ENCODE assay signal across 15 cellular contexts in the genomic region with DNA sequence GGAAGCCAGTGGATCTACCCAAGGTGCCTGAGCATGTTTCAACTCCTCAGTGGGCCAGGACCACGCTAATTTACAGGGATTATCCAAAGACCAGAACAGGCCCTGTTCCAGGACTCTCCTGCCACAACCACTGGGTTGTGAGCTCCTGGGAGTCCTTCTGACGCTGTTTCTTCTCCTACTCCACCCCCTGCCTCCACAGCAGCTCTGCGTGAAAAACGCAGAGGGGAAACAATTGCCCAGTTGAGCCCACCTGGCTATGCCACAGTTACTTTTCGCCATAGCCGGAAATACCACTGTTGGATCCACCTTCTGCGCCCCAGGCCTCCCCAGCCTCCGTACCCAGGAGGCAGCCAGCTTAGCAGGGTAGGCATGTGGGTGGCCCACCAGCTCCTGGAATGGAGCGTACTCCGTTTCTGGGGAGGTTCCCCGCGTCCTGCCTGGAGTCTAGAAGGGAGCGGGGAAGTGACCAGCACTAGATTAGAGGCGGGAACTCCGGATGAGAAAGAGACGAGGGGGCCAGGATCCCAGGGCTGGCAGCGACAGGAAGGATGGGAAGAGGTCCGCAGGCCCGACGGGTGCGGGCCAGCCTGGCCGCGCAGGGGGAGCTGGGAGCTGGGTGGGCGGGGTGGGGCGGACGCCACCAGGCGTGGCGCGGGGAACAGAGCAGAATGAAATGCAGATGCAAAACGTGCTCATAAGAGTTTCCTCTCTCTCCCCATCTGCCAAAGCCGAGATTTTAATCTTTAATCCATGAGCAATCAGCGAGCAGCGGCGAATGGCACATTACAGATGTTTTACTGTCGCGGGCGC. TPM values are rescaled to one million over a fixed set of nuclear protein-coding genes. Genes with fewer than 3 reads are reported as not detected.
A peak's percentile ranks its signal among the peaks of the same experiment; 100 is the strongest.
DNase-seq lines count a peak whose midpoint lies in the region; ATAC-seq and TF ChIP-seq lines count a peak whose summit lies in the region.
"Had no signal": no experiment of that assay in that cellular context is flagged by ENCODE, and none has a peak within 500 bp of the region (broad histone marks: within the 10 kb centered on the region; RNA-seq: fewer than 3 reads in every experiment).

No MANE protein-coding gene starts in this region.

- H3K9me2 ChIP-seq in GM23338 (ENCODE audit: insufficient read depth), result no peaks in the 10 kb centered on the region

- H3K27me3 Mint-ChIP-seq in CD8-positive, alpha-beta T cell (ENCODE audit: low read depth), result peaks cover 78% of the 10 kb centered on the region
- H3K27me3 Mint-ChIP-seq in GM23338 (ENCODE audit: insufficient read depth, low read depth, poor library complexity) (peaks cover 94% of the 10 kb centered on the region), nephron progenitor cell (ENCODE audit: low read depth, poor library complexity) (peaks cover 60% of the 10 kb centered on the region)
- H3K27me3 Mint-ChIP-seq in naive thymus-derived CD4-positive, alpha-beta T cell, result peaks cover 78 to 88% (median 87%) of the 10 kb centered on the region in 5 donors

- no peaks in the 10 kb centered on the region for H3K36me3 Mint-ChIP-seq in CD8-positive, alpha-beta T cell
- H3K36me3 Mint-ChIP-seq in GM23338 (ENCODE audit: low read depth), result no peaks in the 10 kb centered on the region
- no peaks in the 10 kb centered on the region for H3K36me3 Mint-ChIP-seq in nephron progenitor cell (ENCODE audit: low read depth)
- peaks cover 0 to 4% (median 0%) of the 10 kb centered on the region in 5 donors for H3K36me3 Mint-ChIP-seq in naive thymus-derived CD4-positive, alpha-beta T cell
- H3K36me3 Mint-ChIP-seq: activated naive CD8-positive, alpha-beta T cell treated with anti-CD3 and anti-CD28 coated beads for 36 hours had no signal

- peak overlapping the region; percentile 89 for H2AFZ ChIP-seq in GM23338

- peaks cover 19% of the 10 kb centered on the region for H4K20me1 ChIP-seq in GM23338 (replicated peaks; ENCODE audit: insufficient read depth)

- no peak overlapping the region for H3K27ac ChIP-seq in CD8-positive, alpha-beta T cell (ENCODE audit: low read depth, low read length)
- H3K27ac ChIP-seq in GM23338 (ENCODE audit: low read depth) (no peak overlapping the region), esophagus muscularis mucosa (replicated peaks in 1 of 4) (no peak overlapping the region)
- no peak overlapping the region for H3K27ac ChIP-seq in naive thymus-derived CD4-positive, alpha-beta T cell (ENCODE audit: low read depth, low read length)
- H3K27ac ChIP-seq: Peyer's patch had no signal

- peaks cover 18% of the 10 kb centered on the region for H3K4me1 Mint-ChIP-seq in CD8-positive, alpha-beta T cell (ENCODE audit: low read depth)
- H3K4me1 Mint-ChIP-seq in GM23338, result peaks cover 24% of the 10 kb centered on the region
- peaks cover 63% of the 10 kb centered on the region for H3K4me1 Mint-ChIP-seq in nephron progenitor cell
- H3K4me1 Mint-ChIP-seq in naive thymus-derived CD4-positive, alpha-beta T cell, result peaks cover 3 to 30% (median 19%) of the 10 kb centered on the region in 7 donors

- TF ChIP-seq CTCF in CD8-positive, alpha-beta T cell (IDR thresholded peaks at IDR 0.05), result no peak
- TF ChIP-seq CTCF in GM23338 (conservative IDR thresholded peaks at IDR 0.05; ENCODE audit: low read depth in 2 of 2) (no peak), esophagus muscularis mucosa (IDR thresholded peaks at IDR 0.05) (no peak), nephron progenitor cell (IDR thresholded peaks at IDR 0.05) (no peak)

- POLR2A ChIA-PET in CD8-positive, alpha-beta T cell (lab: Charles Lee), result no interaction called here
- POLR2A ChIA-PET in naive thymus-derived CD4-positive, alpha-beta T cell (lab: Charles Lee), result no interaction called here

- no peak overlapping the region for H3K4me3 ChIP-seq in CD8-positive, alpha-beta T cell (ENCODE audit: low read depth, low read length)
- H3K4me3 ChIP-seq in GM23338 (peak overlapping the region; percentile 57), esophagus muscularis mucosa (peak overlapping the region; percentile 25 to 34 (median 26))
- no peak overlapping the region for H3K4me3 ChIP-seq in naive thymus-derived CD4-positive, alpha-beta T cell (ENCODE audit: low read length)
- H3K4me3 ChIP-seq: MG63 had no signal

- 8% methylated on average over 28 of the region's 37 CpGs for WGBS in esophagus muscularis mucosa

- H3K79me2 ChIP-seq in GM23338 (replicated peaks; ENCODE audit: insufficient read depth), result no peaks in the 10 kb centered on the region

- TF ChIP-seq POLR2A in esophagus muscularis mucosa (IDR thresholded peaks at IDR 0.05; ENCODE audit: low read depth), result no peak

- intact Hi-C loops in CD8-positive, alpha-beta T cell (cut with DNase I, micrococcal nuclease), result no loop called here
- intact Hi-C loops in esophagus muscularis mucosa (cut with DNase I), result no loop called here
- intact Hi-C loops in naive thymus-derived CD4-positive, alpha-beta T cell (cut with micrococcal nuclease), result no loop called here

- peaks cover 24% of the 10 kb centered on the region for H3K27me3 ChIP-seq in CD8-positive, alpha-beta T cell (ENCODE audit: insufficient read depth, low read length)
- H3K27me3 ChIP-seq in GM23338 (ENCODE audit: insufficient read depth), result peaks cover 100% of the 10 kb centered on the region
- peaks cover 3 to 97% (median 61%) of the 10 kb centered on the region in 4 donors for H3K27me3 ChIP-seq in esophagus muscularis mucosa
- H3K27me3 ChIP-seq in naive thymus-derived CD4-positive, alpha-beta T cell (ENCODE audit: control insufficient read depth in 2 of 2, insufficient read depth in 2 of 2, low read length in 2 of 2), result peaks cover 0 to 20% of the 10 kb centered on the region in 2 donors

- DNase-seq in CD8-positive, alpha-beta T cell, result no peak
- DNase-seq in GM23338 (ENCODE audit: low spot score) (peak; percentile 63), esophagus muscularis mucosa (ENCODE audit: extremely low spot score) (no peak), nephron progenitor cell (no peak), NCI-H1694 (lab: John Stamatoyannopoulos, UW) (no peak), NCI-H69 (lab: John Stamatoyannopoulos, UW) (no peak), hippocampal formation (lab: John Stamatoyannopoulos, UW) (no peak)
- DNase-seq in naive thymus-derived CD4-positive, alpha-beta T cell, result no peak
- DNase-seq: activated CD8-positive, alpha-beta T cell treated with anti-CD3 and anti-CD28 coated beads for 36 hours; activated naive CD8-positive, alpha-beta T cell treated with anti-CD3 and anti-CD28 coated beads for 36 hours; cortex of kidney; MG63; Peyer's patch had no signal

- H3K36me3 ChIP-seq in CD8-positive, alpha-beta T cell (ENCODE audit: insufficient read depth, low read length), result no peaks in the 10 kb centered on the region
- no peaks in the 10 kb centered on the region for H3K36me3 ChIP-seq in GM23338 (ENCODE audit: insufficient read depth)
- H3K36me3 ChIP-seq in esophagus muscularis mucosa, result no peaks in the 10 kb centered on the region
- H3K36me3 ChIP-seq in naive thymus-derived CD4-positive, alpha-beta T cell (ENCODE audit: control insufficient read depth in 2 of 3, insufficient read depth in 3 of 3, low read length in 3 of 3), result no peaks in the 10 kb centered on the region
- H3K36me3 ChIP-seq: MG63, Peyer's patch had no signal

- peaks cover 13% of the 10 kb centered on the region for H3K4me1 ChIP-seq in CD8-positive, alpha-beta T cell (ENCODE audit: insufficient read depth, low read length)
- H3K4me1 ChIP-seq in GM23338 (ENCODE audit: insufficient read depth) (peaks cover 14% of the 10 kb centered on the region), esophagus muscularis mucosa (peaks cover 6 to 34% (median 23%) of the 10 kb centered on the region in 4 donors)
- H3K4me1 ChIP-seq in naive thymus-derived CD4-positive, alpha-beta T cell (ENCODE audit: control insufficient read depth in 2 of 2, insufficient read depth in 2 of 2, low read length in 2 of 2), result no peaks in the 10 kb centered on the region

- no peaks in the 10 kb centered on the region for H3K9me3 Mint-ChIP-seq in CD8-positive, alpha-beta T cell
- H3K9me3 Mint-ChIP-seq in GM23338 (no peaks in the 10 kb centered on the region; the same call in 2 of the 3 replicates), nephron progenitor cell (no peaks in the 10 kb centered on the region)
- peaks cover 0 to 11% (median 0%) of the 10 kb centered on the region in 11 donors for H3K9me3 Mint-ChIP-seq in naive thymus-derived CD4-positive, alpha-beta T cell
- H3K9me3 Mint-ChIP-seq: activated CD8-positive, alpha-beta T cell treated with anti-CD3 and anti-CD28 coated beads for 36 hours; activated naive CD8-positive, alpha-beta T cell treated with anti-CD3 and anti-CD28 coated beads for 36 hours had no signal

- CTCF ChIA-PET in CD8-positive, alpha-beta T cell (lab: Charles Lee), result no interaction called here
- CTCF ChIA-PET in naive thymus-derived CD4-positive, alpha-beta T cell (lab: Charles Lee), result no interaction called here

- no peaks in the 10 kb centered on the region for H3K9me3 ChIP-seq in CD8-positive, alpha-beta T cell (ENCODE audit: low read length)
- no peaks in the 10 kb centered on the region for H3K9me3 ChIP-seq in esophagus muscularis mucosa
- H3K9me3 ChIP-seq in naive thymus-derived CD4-positive, alpha-beta T cell (ENCODE audit: control insufficient read depth in 2 of 3, low read length in 3 of 3), result no peaks in the 10 kb centered on the region
- H3K9me3 ChIP-seq: MG63, Peyer's patch had no signal

- no peak for ATAC-seq in CD8-positive, alpha-beta T cell
- ATAC-seq in GM23338, result peak; percentile 31
- no peak for ATAC-seq in naive thymus-derived CD4-positive, alpha-beta T cell
- ATAC-seq: activated CD8-positive, alpha-beta T cell treated with anti-CD3 and anti-CD28 coated beads for 36 hours had no signal

- H3K4me3 Mint-ChIP-seq in CD8-positive, alpha-beta T cell, result peak overlapping the region; percentile 27
- H3K4me3 Mint-ChIP-seq in GM23338 (peak overlapping the region; percentile 71), nephron progenitor cell (peak overlapping the region; percentile 77)
- H3K4me3 Mint-ChIP-seq in naive thymus-derived CD4-positive, alpha-beta T cell, result peak overlapping the region in 4 of 10 donors; percentile 27 to 80 (median 54)
- H3K4me3 Mint-ChIP-seq: activated CD8-positive, alpha-beta T cell treated with anti-CD3 and anti-CD28 coated beads for 36 hours; activated naive CD8-positive, alpha-beta T cell treated with anti-CD3 and anti-CD28 coated beads for 36 hours had no signal

- no peak overlapping the region for H3K27ac Mint-ChIP-seq in CD8-positive, alpha-beta T cell
- H3K27ac Mint-ChIP-seq in GM23338 (no peak overlapping the region), nephron progenitor cell (peak overlapping the region; percentile 43)
- H3K27ac Mint-ChIP-seq in naive thymus-derived CD4-positive, alpha-beta T cell, result no peak overlapping the region
- H3K27ac Mint-ChIP-seq: activated CD8-positive, alpha-beta T cell treated with anti-CD3 and anti-CD28 coated beads for 36 hours; activated naive CD8-positive, alpha-beta T cell treated with anti-CD3 and anti-CD28 coated beads for 36 hours had no signal

- peak overlapping the region; percentile 81 for H3K4me2 ChIP-seq in GM23338

- peaks cover 5% of the 10 kb centered on the region; the same call in 1 of the 2 replicates for H3F3A ChIP-seq in GM23338 (replicated peaks; ENCODE audit: low read depth)

- TF ChIP-seq EP300 in esophagus muscularis mucosa (IDR thresholded peaks at IDR 0.05), result no peak

RNA-seq across cellular contexts. Expression of a gene that starts 32.1 kb away (rescaled TPM):
- not detected for total RNA-seq in CD8-positive, alpha-beta T cell
- not detected in 2 replicates for total RNA-seq in GM23338 (2014; rRNA removed; shearing (Covaris generic))
- not detected in 2 replicates for polyA plus RNA-seq in GM23338 (2016; fragmentation: Nextera tagmentation; extraction: Ambion mirVana)
- not detected for total RNA-seq in esophagus muscularis mucosa
- not detected for total RNA-seq in naive thymus-derived CD4-positive, alpha-beta T cell
- polyA plus RNA-seq in naive thymus-derived CD4-positive, alpha-beta T cell, result not detected
- total RNA-seq: activated CD8-positive, alpha-beta T cell treated with anti-CD3 and anti-CD28 coated beads for 36 hours; activated naive CD8-positive, alpha-beta T cell treated with anti-CD3 and anti-CD28 coated beads for 36 hours; lower leg skin; Peyer's patch; T-helper 2 cell treated with Interferon-gamma antibody and Interleukin-4, amounts not matched to agents 100 ng/mL and 5 ng/mL, for 36 hours had no signal

Comparison
In these comparisons a context has a peak if more than half of its experiments do, and no peak if none do; other contexts are left out.
1. H3K4me3 ChIP-seq: peak in GM23338 (single experiment) and esophagus muscularis mucosa (4 of 4); none in CD8-positive, alpha-beta T cell (single experiment) and naive thymus-derived CD4-positive, alpha-beta T cell (single experiment).